Comparison of ENCODE assay signal across 8 cellular contexts in the genomic region with DNA sequence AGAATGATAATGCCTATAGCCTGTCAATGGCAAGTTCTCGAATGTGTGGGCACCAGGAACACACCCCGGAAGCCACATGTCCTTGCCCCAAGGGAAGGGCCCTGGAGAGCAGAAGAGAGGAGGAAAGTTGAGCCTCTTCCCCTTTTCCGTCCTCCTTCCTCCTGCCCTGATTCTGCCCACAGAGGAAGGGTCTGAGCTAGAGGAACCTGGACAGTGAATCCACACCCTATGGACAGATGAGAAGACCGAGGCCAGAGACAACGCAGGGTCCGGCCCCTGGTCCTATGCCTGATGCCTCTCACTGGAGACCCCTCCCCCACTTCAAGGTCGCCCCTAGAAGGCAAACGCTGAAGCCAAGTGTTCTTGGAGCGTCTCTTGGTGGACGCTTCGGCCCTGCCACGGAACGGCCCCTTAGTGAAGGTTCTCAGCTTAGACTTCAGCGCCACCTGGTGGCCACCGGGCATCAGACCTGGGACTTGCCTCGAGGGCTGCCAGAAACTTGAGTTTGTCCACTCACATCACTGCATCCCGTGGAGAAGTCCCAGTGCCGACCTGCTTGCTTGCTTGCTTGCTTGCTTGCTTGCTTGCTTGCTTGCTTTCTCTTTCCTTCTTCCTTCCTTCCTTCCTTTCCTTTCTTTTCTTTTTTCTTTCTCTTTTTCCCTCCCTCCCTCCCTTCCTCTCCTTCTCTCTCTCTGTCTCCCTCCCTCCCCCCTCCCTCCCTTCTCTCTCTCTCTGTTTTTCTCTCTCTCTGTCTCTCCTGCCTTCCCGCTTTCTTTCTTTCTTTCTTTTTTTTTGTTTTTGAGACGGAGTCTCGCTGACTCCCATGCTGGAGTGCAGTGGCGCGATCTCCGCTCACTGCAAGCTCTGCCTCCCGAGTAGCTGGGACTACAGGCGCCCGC. TPM values are rescaled to one million over a fixed set of nuclear protein-coding genes. Genes with fewer than 3 reads are reported as not detected.
DNase-seq lines count a peak whose midpoint lies in the region; ATAC-seq, FAIRE-seq and TF ChIP-seq lines count a peak whose summit lies in the region.

No MANE protein-coding gene starts in this region.

- no peaks in the 10 kb centered on the region for H3K79me2 ChIP-seq in DND-41 (ENCODE audit: insufficient read depth, low read length)

- DNase-seq in DND-41 (peak; percentile 87), NCI-H510A treated with DMSO at 0.1 percent for 48 hours (lab: John Stamatoyannopoulos, UW) (peak; percentile 82), bronchial epithelial cell (ENCODE audit: low read depth) (peak; percentile 66), kidney epithelial cell (ENCODE audit: low read depth) (no peak)
- peak; percentile 88 for DNase-seq in activated CD4-positive, CD25-positive, alpha-beta regulatory T cell treated with anti-CD3 and anti-CD28 coated beads, Interleukin-2, amount 50 U/mL, for 16 hours (ENCODE audit: low read depth, low spot score)
- DNase-seq in stimulated activated CD4-positive, alpha-beta T cell treated with anti-CD3 and anti-CD28 coated beads, Interleukin-1b, Interleukin-23, amount 100 ng/mL, for 1 hour (ENCODE audit: low read depth in 2 of 2): peak; percentile 82 to 91

- H4K20me1 ChIP-seq in DND-41 (ENCODE audit: insufficient read depth, low read length): no peaks in the 10 kb centered on the region

- H2AFZ ChIP-seq in DND-41 (ENCODE audit: low read depth, low read length): peak overlapping the region; percentile 56

- no peak for FAIRE-seq in bronchial epithelial cell (lab: Jason Lieb, UNC)

- no peaks in the 10 kb centered on the region for H3K36me3 ChIP-seq in DND-41 (ENCODE audit: insufficient read depth, low read length)
- H3K36me3 ChIP-seq in bronchial epithelial cell (ENCODE audit: control insufficient read depth, insufficient read depth, low read length): no peaks in the 10 kb centered on the region
- no peaks in the 10 kb centered on the region for H3K36me3 ChIP-seq in kidney epithelial cell (ENCODE audit: control insufficient read depth, insufficient read depth, low read length)

- H3K27me3 ChIP-seq in DND-41 (ENCODE audit: insufficient read depth, low read length, poor library complexity): no peaks in the 10 kb centered on the region
- H3K27me3 ChIP-seq in bronchial epithelial cell (ENCODE audit: control insufficient read depth, insufficient read depth, low read length): no peaks in the 10 kb centered on the region
- no peaks in the 10 kb centered on the region for H3K27me3 ChIP-seq in kidney epithelial cell (ENCODE audit: control insufficient read depth, insufficient read depth, low read length)

- peak overlapping the region; percentile 53 for H3K4me2 ChIP-seq in DND-41 (ENCODE audit: insufficient read depth, low read length)

- H3K27ac ChIP-seq in DND-41 (ENCODE audit: low read length): no peak overlapping the region

- ATAC-seq in DND-41 (ENCODE audit: insufficient read depth, low read depth) (peak; percentile 100), HG03159 (IDR thresholded peaks at IDR 0.05; ENCODE audit: unreplicated experiment) (peak; percentile 53), GM18870 (IDR thresholded peaks at IDR 0.05; ENCODE audit: unreplicated experiment) (no peak)

- H3K9me3 ChIP-seq in DND-41 (ENCODE audit: insufficient read depth, low read length, severe bottlenecking): no peaks in the 10 kb centered on the region

- H3K9ac ChIP-seq in DND-41 (ENCODE audit: low read depth, low read length): 0 out of 2 replicates have a peak overlapping the region, but pooled peaks have one; percentile 8

- TF ChIP-seq CTCF in DND-41 (IDR thresholded peaks at IDR 0.05; ENCODE audit: borderline replicate concordance, extremely low read depth, low read length, poor library complexity, severe bottlenecking) (peak; percentile 96), bronchial epithelial cell (IDR thresholded peaks at IDR 0.05; ENCODE audit: insufficient read depth, low read length, severe bottlenecking) (peak; percentile 97), kidney epithelial cell (IDR thresholded peaks at IDR 0.05; ENCODE audit: insufficient read depth, low read length, poor library complexity, severe bottlenecking) (peak; percentile 94)

- H3K4me3 ChIP-seq in DND-41 (ENCODE audit: low read depth in 1 of 2, low read length in 2 of 2): no peak overlapping the region
- H3K4me3 ChIP-seq in bronchial epithelial cell (ENCODE audit: low read depth, low read length): no peak overlapping the region
- no peak overlapping the region for H3K4me3 ChIP-seq in kidney epithelial cell (ENCODE audit: low read depth, low read length)

- H3K4me1 ChIP-seq in DND-41 (ENCODE audit: insufficient read depth, low read length): peaks cover 7% of the 10 kb centered on the region

RNA-seq across cellular contexts. Expression of gene SPNS3, which starts 20.6 kb away (rescaled TPM):
- total RNA-seq in bronchial epithelial cell (0.26 TPM in 1 of 2 replicates, not detected in the other), kidney epithelial cell (0.58 and 0.89 TPM in 2 replicates)

RNA-seq across cellular contexts. Expression of gene UBE2G1, which starts 46.7 kb away (rescaled TPM):
- total RNA-seq in bronchial epithelial cell: 39.2 and 42.2 TPM in 2 replicates
- total RNA-seq in kidney epithelial cell: 42.2 and 57.3 TPM in 2 replicates
